In genomic region chr17:27754549-27754948, GRCh38 we compare ENCODE assay signal across 18 cellular contexts. TPM values are rescaled to one million over a fixed set of nuclear protein-coding genes. Genes with fewer than 3 reads are reported as not detected.
A peak's percentile ranks its signal among the peaks of the same experiment; 100 is the strongest.
DNase-seq lines count a peak whose midpoint lies in the region; ATAC-seq, FAIRE-seq and TF ChIP-seq lines count a peak whose summit lies in the region.
"Had no signal": no experiment of that assay in that cellular context is flagged by ENCODE, and none has a peak within 500 bp of the region (broad histone marks: within the 10 kb centered on the region; RNA-seq: fewer than 3 reads in every experiment).

No MANE protein-coding gene starts in this region.

- H4K5ac ChIP-seq in H9 (ENCODE audit: insufficient read length, low read depth, low read length) = no peak overlapping the region

- CTCF ChIA-PET in activated CD4-positive, alpha-beta memory T cell treated with anti-CD3 and anti-CD28 coated beads, Interleukin-2, amount 10 ng/mL, durations not matched to agents 7 days and 5 days (lab: Charles Lee) = interaction anchor here (0.6 to 1.0 kb wide), 3 partner anchors 16 to 125 kb away, joined by 3 read pairs; no protein-coding TSS in a partner anchor

- no peaks in the 10 kb centered on the region; the same call in 1 of the 2 replicates for H3K27me3 Mint-ChIP-seq in H9 (ENCODE audit: low read depth)
- H3K27me3 Mint-ChIP-seq in activated CD4-positive, alpha-beta memory T cell treated with anti-CD3 and anti-CD28 coated beads, Interleukin-2, amount 10 ng/mL, durations not matched to agents 7 days and 5 days = no peaks in the 10 kb centered on the region

- no peak overlapping the region for H2AFZ ChIP-seq in H9 (ENCODE audit: low read length)

- H2AK5ac ChIP-seq in H9 (ENCODE audit: insufficient read length, low read length) = no peak overlapping the region

- TF ChIP-seq CTCF in H9 (conservative IDR thresholded peaks at IDR 0.05) (no peak), kidney (IDR thresholded peaks at IDR 0.05; ENCODE audit: borderline replicate concordance, extremely low read depth, insufficient read depth) (no peak)

- no peak overlapping the region for H2BK120ac ChIP-seq in H9 (ENCODE audit: low read depth, low read length, poor library complexity, severe bottlenecking)

- H3K79me2 ChIP-seq in H9 (ENCODE audit: insufficient read depth, low read length) = no peaks in the 10 kb centered on the region

- H2BK15ac ChIP-seq in H9 (ENCODE audit: low read depth, low read length) = no peak overlapping the region

- no peak overlapping the region for H3K23ac ChIP-seq in H9 (ENCODE audit: insufficient read length, low read depth, low read length)

- H2BK12ac ChIP-seq in H9 (ENCODE audit: insufficient read length, low read depth, low read length) = no peak overlapping the region

- no peaks in the 10 kb centered on the region for H3K23me2 ChIP-seq in H9 (ENCODE audit: insufficient read length, low read depth, low read length, poor library complexity, severe bottlenecking)

- H3K4me1 ChIP-seq in H9 (ENCODE audit: insufficient read depth, low read length) = no peaks in the 10 kb centered on the region
- H3K4me1 ChIP-seq in kidney (ENCODE audit: control insufficient read depth in 1 of 2, insufficient read depth in 1 of 2, low read depth in 1 of 2, low read length in 2 of 2) = no peaks in the 10 kb centered on the region
- H3K4me1 ChIP-seq: A549 had no signal

- no peaks in the 10 kb centered on the region for H3K27me3 ChIP-seq in H9 (ENCODE audit: insufficient read depth, low read length)

- H3K4me1 Mint-ChIP-seq in H9 = peaks cover 0 to 6% of the 10 kb centered on the region in 2 experiments; a peak in 2 of 4 replicates
- H3K4me1 Mint-ChIP-seq in activated CD4-positive, alpha-beta memory T cell treated with anti-CD3 and anti-CD28 coated beads, Interleukin-2, amount 10 ng/mL, durations not matched to agents 7 days and 5 days = no peaks in the 10 kb centered on the region
- H3K4me1 Mint-ChIP-seq: CD4-positive, alpha-beta memory T cell had no signal

- H3K27ac Mint-ChIP-seq in H9 = no peak overlapping the region
- H3K27ac Mint-ChIP-seq in activated CD4-positive, alpha-beta memory T cell treated with anti-CD3 and anti-CD28 coated beads, Interleukin-2, amount 10 ng/mL, durations not matched to agents 7 days and 5 days = no peak overlapping the region
- H3K27ac Mint-ChIP-seq: CD4-positive, alpha-beta memory T cell had no signal

- POLR2A ChIA-PET in activated CD4-positive, alpha-beta memory T cell treated with anti-CD3 and anti-CD28 coated beads, Interleukin-2, amount 10 ng/mL, durations not matched to agents 7 days and 5 days (lab: Charles Lee) = no interaction called here

- peak; percentile 15 for DNase-seq in activated CD4-positive, CD25-positive, alpha-beta regulatory T cell treated with anti-CD3 and anti-CD28 coated beads, Interleukin-2, amount 50 U/mL, for 72 hours
- DNase-seq in H9 = peak; percentile 15
- DNase-seq in kidney = peak; percentile 20
- DNase-seq in activated CD4-positive, alpha-beta memory T cell treated with anti-CD3 and anti-CD28 coated beads, Interleukin-2, amount 10 ng/mL, durations not matched to agents 7 days and 5 days = no peak
- DNase-seq in DMS79 (lab: John Stamatoyannopoulos, UW) = no peak
- DNase-seq: AML-193; CD4-positive, alpha-beta memory T cell; DMS153; DMS79 treated with DMSO at 0.1 percent for 48 hours; GF-D8; GOT3; HCEC 1CT; KG1 had no signal

- no peaks in the 10 kb centered on the region for H3K9me3 Mint-ChIP-seq in H9
- H3K9me3 Mint-ChIP-seq in activated CD4-positive, alpha-beta memory T cell treated with anti-CD3 and anti-CD28 coated beads, Interleukin-2, amount 10 ng/mL, durations not matched to agents 7 days and 5 days = no peaks in the 10 kb centered on the region
- H3K9me3 Mint-ChIP-seq: CD4-positive, alpha-beta memory T cell had no signal

- H3K18ac ChIP-seq in H9 (ENCODE audit: insufficient read length, low read depth, low read length) = no peak overlapping the region

- no peak overlapping the region for H3K56ac ChIP-seq in H9 (ENCODE audit: insufficient read length, low read depth, low read length)

- FAIRE-seq in kidney (lab: Jason Lieb, UNC) = no peak
- FAIRE-seq: A549 had no signal

- no CpG with 5 or more reads among the region's 8 CpGs for WGBS in H9 (ENCODE audit: extremely low coverage, insufficient read length, low lambda C conversion rate)

- H3K9me3 ChIP-seq in H9 (ENCODE audit: control insufficient read depth, low read depth, low read length) (no peaks in the 10 kb centered on the region), kidney (ENCODE audit: control insufficient read depth in 1 of 2, low read length in 2 of 2) (no peaks in the 10 kb centered on the region)
- H3K9me3 ChIP-seq: A549 had no signal

- H3K27ac ChIP-seq in H9 (ENCODE audit: insufficient read length, low read depth, low read length) (no peak overlapping the region), kidney (ENCODE audit: low read depth in 2 of 2, low read length in 2 of 2) (no peak overlapping the region)
- H3K27ac ChIP-seq: 22Rv1, A549, C4-2B had no signal

- ATAC-seq in activated CD4-positive, CD25-positive, alpha-beta regulatory T cell treated with anti-CD3 and anti-CD28 coated beads, Interleukin-2, amount 50 U/mL, for 24 hours = no peak
- no peak for ATAC-seq in HG03025 (IDR thresholded peaks at IDR 0.05; ENCODE audit: low FRiP score, unreplicated experiment)
- ATAC-seq: A549 had no signal

- H4K91ac ChIP-seq in H9 (ENCODE audit: insufficient read length, low read depth, low read length) = no peak overlapping the region

- no peak overlapping the region for H4K8ac ChIP-seq in H9 (replicated peaks; ENCODE audit: insufficient read length, low read depth, low read length)

- H3K36me3 Mint-ChIP-seq in H9 (ENCODE audit: insufficient read depth in 1 of 3, low read depth in 3 of 3) = no peaks in the 10 kb centered on the region
- H3K36me3 Mint-ChIP-seq in activated CD4-positive, alpha-beta memory T cell treated with anti-CD3 and anti-CD28 coated beads, Interleukin-2, amount 10 ng/mL, durations not matched to agents 7 days and 5 days (ENCODE audit: low read depth) = no peaks in the 10 kb centered on the region
- H3K36me3 Mint-ChIP-seq: CD4-positive, alpha-beta memory T cell had no signal

- H4K20me1 ChIP-seq in H9 (ENCODE audit: control insufficient read depth, insufficient read depth, insufficient read length) = no peaks in the 10 kb centered on the region

- H3K4me3 Mint-ChIP-seq in H9 = no peak overlapping the region
- no peak overlapping the region for H3K4me3 Mint-ChIP-seq in activated CD4-positive, alpha-beta memory T cell treated with anti-CD3 and anti-CD28 coated beads, Interleukin-2, amount 10 ng/mL, durations not matched to agents 7 days and 5 days
- H3K4me3 Mint-ChIP-seq: CD4-positive, alpha-beta memory T cell had no signal

- H3K4ac ChIP-seq in H9 (ENCODE audit: low read depth, low read length) = no peak overlapping the region

- no peaks in the 10 kb centered on the region for H3K36me3 ChIP-seq in kidney (ENCODE audit: control insufficient read depth in 1 of 2, insufficient read depth in 2 of 2, low read length in 2 of 2)

- no peaks in the 10 kb centered on the region for H3K79me1 ChIP-seq in H9 (ENCODE audit: insufficient read depth, low read depth, low read length, poor library complexity, severe bottlenecking)

- intact Hi-C loops in kidney (cut with DNase I) = no loop called here

- no peak overlapping the region for H3K14ac ChIP-seq in H9 (ENCODE audit: insufficient read depth, low read length)

- no peak overlapping the region for H3T11ph ChIP-seq in H9 (ENCODE audit: low read length)

- H3K4me3 ChIP-seq in kidney (ENCODE audit: low read length in 2 of 2) = no peak overlapping the region
- H3K4me3 ChIP-seq: A549 had no signal

- no peak overlapping the region for H3K4me2 ChIP-seq in H9 (ENCODE audit: insufficient read depth, insufficient read length, low read length)
- H3K4me2 ChIP-seq: A549 had no signal

- no peak overlapping the region for H2BK20ac ChIP-seq in H9 (ENCODE audit: low read depth, low read length, poor library complexity, severe bottlenecking)

- H2BK5ac ChIP-seq in H9 (ENCODE audit: insufficient read length, low read length) = no peak overlapping the region

- no peak overlapping the region for H3K9ac ChIP-seq in H9 (ENCODE audit: extremely low read depth, insufficient read length, low read length)
- H3K9ac ChIP-seq in kidney (ENCODE audit: low read length in 2 of 2) = no peak overlapping the region

RNA-seq across cellular contexts. Expression of gene NOS2, which starts 45.8 kb away (rescaled TPM):
- total RNA-seq in H9 (2021) (0.35 and 0.59 TPM in 2 replicates), kidney (0.57 TPM)
- 0.37 TPM for polyA plus RNA-seq in kidney (ENCODE audit: insufficient read depth, low read depth, low replicate concordance)
- not detected for total RNA-seq in activated CD4-positive, alpha-beta memory T cell treated with anti-CD3 and anti-CD28 coated beads, Interleukin-2, amount 10 ng/mL, durations not matched to agents 7 days and 5 days

Comparison
In these comparisons a context has a peak if more than half of its experiments do, and no peak if none do; other contexts are left out.
1. DNase-seq: peak in activated CD4-positive, CD25-positive, alpha-beta regulatory T cell treated with anti-CD3 and anti-CD28 coated beads, Interleukin-2, amount 50 U/mL, for 72 hours (single experiment), H9 (single experiment) and kidney (single experiment); none in activated CD4-positive, alpha-beta memory T cell treated with anti-CD3 and anti-CD28 coated beads, Interleukin-2, amount 10 ng/mL, durations not matched to agents 7 days and 5 days (single experiment) and DMS79 (single experiment).